Comparison of ENCODE assay signal across 8 cellular contexts in the genomic region with DNA sequence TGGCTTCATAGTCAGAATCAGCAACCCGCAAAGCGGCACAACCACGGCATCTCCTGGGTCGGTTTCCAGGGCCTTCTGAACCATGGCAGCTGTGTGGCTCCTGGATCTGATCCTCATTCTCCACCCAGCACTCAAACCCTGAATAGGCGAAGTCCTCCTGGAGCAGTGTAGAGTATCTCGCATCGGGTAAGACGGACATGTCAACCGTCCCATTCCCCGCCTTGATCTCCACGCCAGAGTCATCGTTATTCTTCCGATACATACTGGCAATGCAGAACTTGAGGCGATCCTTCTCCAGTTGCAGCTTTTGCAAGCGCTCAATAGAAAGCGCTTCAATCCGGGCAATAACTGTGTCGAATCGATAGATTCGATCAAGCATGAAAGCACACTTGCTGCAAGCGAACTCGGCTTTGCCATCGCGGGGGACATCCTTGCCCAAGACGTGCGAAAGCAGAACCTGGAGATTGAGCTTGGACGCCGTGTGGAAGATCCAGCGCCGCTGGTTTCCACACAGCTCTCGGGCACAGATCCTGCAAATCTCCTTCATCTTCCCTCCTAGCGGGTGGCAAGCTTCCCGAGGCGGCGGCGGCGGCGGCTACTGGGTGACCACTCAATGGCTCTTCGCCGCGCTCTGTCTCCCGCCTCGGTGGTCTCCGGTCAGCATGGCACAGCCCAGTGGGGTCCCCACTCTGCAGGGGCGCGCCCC.
A peak's percentile ranks its signal among the peaks of the same experiment; 100 is the strongest.
DNase-seq lines count a peak whose midpoint lies in the region; ATAC-seq and TF ChIP-seq lines count a peak whose summit lies in the region.
"Not testable (repeated sequence)": the region's sequence is repeated elsewhere in the genome, so short reads cannot be mapped to it uniquely, and the experiment has no call there.

No MANE protein-coding gene starts in this region.

- H3K27me3 ChIP-seq in CD4-positive, alpha-beta memory T cell (ENCODE audit: insufficient read depth, low read length); Karpas-422 (ENCODE audit: low read length); heart right ventricle: not testable (repeated sequence)

- not testable (repeated sequence) for H3K9me3 ChIP-seq in CD4-positive, alpha-beta memory T cell (ENCODE audit: control insufficient read depth in 1 of 2, low read length in 2 of 2); Karpas-422 (ENCODE audit: low read length); heart right ventricle

- peak overlapping the region in 1 of 7 donors; percentile 42 for H3K27ac Mint-ChIP-seq in CD4-positive, alpha-beta memory T cell
- H3K27ac Mint-ChIP-seq in WTC11; central memory CD8-positive, alpha-beta T cell (ENCODE audit: low read depth); stimulated activated naive CD8-positive, alpha-beta T cell treated with anti-CD3 and anti-CD28 coated beads, Interleukin-15, Interleukin-2, amounts not matched to agents 100 ng/mL and 50 ng/mL, for 24 hours: not testable (repeated sequence)

- POLR2A ChIA-PET in CD4-positive, alpha-beta memory T cell (lab: Charles Lee; ENCODE audit: partially characterized antibody); WTC11 (lab: Charles Lee): not testable (repeated sequence)

- not testable (repeated sequence) for H3K27ac ChIP-seq in CD4-positive, alpha-beta memory T cell (ENCODE audit: low read depth, low read length); Karpas-422 (ENCODE audit: low read length)
- peak overlapping the region in 1 of 10 donors; percentile 67 for H3K27ac ChIP-seq in heart right ventricle

- H3K27me3 Mint-ChIP-seq in CD4-positive, alpha-beta memory T cell; WTC11 (ENCODE audit: low read depth); central memory CD8-positive, alpha-beta T cell; stimulated activated naive CD8-positive, alpha-beta T cell treated with anti-CD3 and anti-CD28 coated beads, Interleukin-15, Interleukin-2, amounts not matched to agents 100 ng/mL and 50 ng/mL, for 24 hours: not testable (repeated sequence)

- DNase-seq in CD4-positive, alpha-beta memory T cell = peak in 1 of 5 donors; percentile 22
- DNase-seq in Karpas-422; WTC11 (ENCODE audit: low spot score); central memory CD8-positive, alpha-beta T cell (ENCODE audit: low spot score in 2 of 2); heart right ventricle: not testable (repeated sequence)
- peak; percentile 10 for DNase-seq in myocyte (ENCODE audit: low read depth)

- H3K4me3 ChIP-seq in CD4-positive, alpha-beta memory T cell (ENCODE audit: low read length in 2 of 2) = peak overlapping the region in 1 of 2 donors; percentile 41
- peak overlapping the region; percentile 51; the same call in 1 of the 2 replicates for H3K4me3 ChIP-seq in Karpas-422 (ENCODE audit: low read length)
- peak overlapping the region in 9 of 10 donors; percentile 36 to 64 (median 49) for H3K4me3 ChIP-seq in heart right ventricle

- H3K9me3 Mint-ChIP-seq in CD4-positive, alpha-beta memory T cell; WTC11; central memory CD8-positive, alpha-beta T cell; stimulated activated naive CD8-positive, alpha-beta T cell treated with anti-CD3 and anti-CD28 coated beads, Interleukin-15, Interleukin-2, amounts not matched to agents 100 ng/mL and 50 ng/mL, for 24 hours: not testable (repeated sequence)

- H3K36me3 ChIP-seq in CD4-positive, alpha-beta memory T cell (ENCODE audit: insufficient read depth, low read length); Karpas-422 (ENCODE audit: insufficient read depth, low read length); heart right ventricle: not testable (repeated sequence)

- not testable (repeated sequence) for H3K4me1 ChIP-seq in CD4-positive, alpha-beta memory T cell (ENCODE audit: insufficient read depth, low read length); Karpas-422 (ENCODE audit: low read length)
- H3K4me1 ChIP-seq in heart right ventricle = peaks cover 0 to 21% (median 3%) of the 10 kb centered on the region in 9 donors

- peak overlapping the region; percentile 50 for H3K4me2 ChIP-seq in Karpas-422 (ENCODE audit: low read depth, low read length, poor library complexity, severe bottlenecking)

- peak overlapping the region; percentile 65 to 87 (median 84) for H3K4me3 Mint-ChIP-seq in CD4-positive, alpha-beta memory T cell
- peak overlapping the region; percentile 62 for H3K4me3 Mint-ChIP-seq in WTC11
- H3K4me3 Mint-ChIP-seq in central memory CD8-positive, alpha-beta T cell = peak overlapping the region; percentile 69
- H3K4me3 Mint-ChIP-seq in stimulated activated naive CD8-positive, alpha-beta T cell treated with anti-CD3 and anti-CD28 coated beads, Interleukin-15, Interleukin-2, amounts not matched to agents 100 ng/mL and 50 ng/mL, for 24 hours = peak overlapping the region; percentile 67

- CTCF ChIA-PET in CD4-positive, alpha-beta memory T cell (lab: Charles Lee; ENCODE audit: partially characterized antibody); WTC11 (lab: Charles Lee): not testable (repeated sequence)

- WGBS in heart right ventricle, 2 donors = 3 to 9% methylated on average over 9 to 13 of the region's 46 CpGs

- not testable (repeated sequence) for H4K20me1 ChIP-seq in Karpas-422 (ENCODE audit: insufficient read depth, low read depth, low read length)

- TF ChIP-seq CTCF in WTC11 (IDR thresholded peaks at IDR 0.05); heart right ventricle (IDR thresholded peaks at IDR 0.05): not testable (repeated sequence)

- not testable (repeated sequence) for H3K9me2 ChIP-seq in Karpas-422 (replicated peaks; ENCODE audit: insufficient read depth, low read length)

- not testable (repeated sequence) for H3K9ac ChIP-seq in Karpas-422 (ENCODE audit: low read length)

- H3K79me2 ChIP-seq in Karpas-422 (ENCODE audit: low read length) = not testable (repeated sequence)

- ATAC-seq in GM21619 (IDR thresholded peaks at IDR 0.05; ENCODE audit: unreplicated experiment) = peak; percentile 7
- ATAC-seq in WTC11; central memory CD8-positive, alpha-beta T cell (replicated peaks; ENCODE audit: extremely low read depth, poor library complexity, severe bottlenecking): not testable (repeated sequence)
- peak; percentile 16 to 30 (median 22) for ATAC-seq in heart right ventricle

- peaks cover 4 to 11% (median 6%) of the 10 kb centered on the region in 4 donors for H3K4me1 Mint-ChIP-seq in CD4-positive, alpha-beta memory T cell
- H3K4me1 Mint-ChIP-seq in WTC11; central memory CD8-positive, alpha-beta T cell; stimulated activated naive CD8-positive, alpha-beta T cell treated with anti-CD3 and anti-CD28 coated beads, Interleukin-15, Interleukin-2, amounts not matched to agents 100 ng/mL and 50 ng/mL, for 24 hours (ENCODE audit: low read depth): not testable (repeated sequence)

- intact Hi-C loops in CD4-positive, alpha-beta memory T cell (cut with micrococcal nuclease); heart right ventricle (cut with DNase I): not testable (repeated sequence)

- H3K36me3 Mint-ChIP-seq in CD4-positive, alpha-beta memory T cell; WTC11; central memory CD8-positive, alpha-beta T cell (ENCODE audit: insufficient read depth); stimulated activated naive CD8-positive, alpha-beta T cell treated with anti-CD3 and anti-CD28 coated beads, Interleukin-15, Interleukin-2, amounts not matched to agents 100 ng/mL and 50 ng/mL, for 24 hours (ENCODE audit: low read depth): not testable (repeated sequence)

- H2AFZ ChIP-seq in Karpas-422 (ENCODE audit: low read length) = not testable (repeated sequence)
